8 cellular contexts compared by ENCODE assay signal in genomic region chr18:53698907-53699306, GRCh38.
DNase-seq lines count a peak whose midpoint lies in the region; ATAC-seq and TF ChIP-seq lines count a peak whose summit lies in the region.

No MANE protein-coding gene starts in this region.

- H3K9me2 ChIP-seq in neural cell (ENCODE audit: insufficient read depth, low read length) = no peaks in the 10 kb centered on the region

- H3K4me3 ChIP-seq in neural cell (ENCODE audit: low read length) (no peak overlapping the region), ascending aorta (no peak overlapping the region)

- TF ChIP-seq CTCF in C4-2B (conservative IDR thresholded peaks at IDR 0.05) = peak; percentile 64
- peak; percentile 55 for TF ChIP-seq CTCF in neural cell (IDR thresholded peaks at IDR 0.05; ENCODE audit: poor library complexity, severe bottlenecking)
- peak in 1 of 3 experiments; percentile 17 for TF ChIP-seq CTCF in ascending aorta (IDR thresholded peaks at IDR 0.05)

- no peak for TF ChIP-seq EP300 in neural cell (conservative IDR thresholded peaks at IDR 0.05; ENCODE audit: poor library complexity, severe bottlenecking)

- no peaks in the 10 kb centered on the region for H3K36me3 ChIP-seq in neural cell (ENCODE audit: insufficient read depth, low read length)
- H3K36me3 ChIP-seq in ascending aorta = no peaks in the 10 kb centered on the region

- H3K4me1 ChIP-seq in ascending aorta = no peaks in the 10 kb centered on the region

- no peaks in the 10 kb centered on the region for H3K79me2 ChIP-seq in neural cell (replicated peaks; ENCODE audit: insufficient read depth, low read length)

- TF ChIP-seq RAD21 in neural cell (conservative IDR thresholded peaks at IDR 0.05) = peak; percentile 49

- no peak overlapping the region for H2AFZ ChIP-seq in neural cell (ENCODE audit: low read depth, low read length)

- ATAC-seq in GM21381 (IDR thresholded peaks at IDR 0.05; ENCODE audit: unreplicated experiment) (peak; percentile 54), HG03196 (IDR thresholded peaks at IDR 0.05; ENCODE audit: unreplicated experiment) (no peak), HG02938 (IDR thresholded peaks at IDR 0.05; ENCODE audit: unreplicated experiment) (no peak)

- peak; percentile 55 for DNase-seq in NCI-H510A treated with DMSO at 0.1 percent for 48 hours (lab: John Stamatoyannopoulos, UW)
- DNase-seq in epidermal melanocyte (ENCODE audit: insufficient read length, low spot score) = peak; percentile 45
- DNase-seq in ascending aorta (ENCODE audit: low spot score in 2 of 2) = no peak

- no peaks in the 10 kb centered on the region for H3K9me3 ChIP-seq in neural cell (ENCODE audit: low read length)
- H3K9me3 ChIP-seq in ascending aorta = no peaks in the 10 kb centered on the region

- intact Hi-C loops in ascending aorta (cut with DNase I) = loop anchor here (10.0 kb wide), 1 partner anchor 426 kb away; no protein-coding TSS in a partner anchor

- no peak overlapping the region for H3K4me2 ChIP-seq in neural cell (ENCODE audit: low read length)

- H3K27me3 ChIP-seq in neural cell (ENCODE audit: insufficient read depth, low read depth, low read length) (no peaks in the 10 kb centered on the region), ascending aorta (no peaks in the 10 kb centered on the region)

- H3K27ac ChIP-seq in C4-2B (no peak overlapping the region), neural cell (ENCODE audit: low read length) (no peak overlapping the region), ascending aorta (no peak overlapping the region)

- H4K20me1 ChIP-seq in neural cell (ENCODE audit: insufficient read depth) = no peaks in the 10 kb centered on the region

- H3F3A ChIP-seq in neural cell (ENCODE audit: insufficient read depth, low read length, poor library complexity, severe bottlenecking) = no peaks in the 10 kb centered on the region

- no peak overlapping the region for H3K9ac ChIP-seq in neural cell (ENCODE audit: low read length)

TF ChIP-seq in neural cell, 6 proteins besides CTCF, POLR2A, EP300 and RAD21:
- TF ChIP-seq SMC3 (conservative IDR thresholded peaks at IDR 0.05; ENCODE audit: poor library complexity) (peak; percentile 68), EZH2 (IDR thresholded peaks at IDR 0.05; ENCODE audit: borderline replicate concordance, insufficient read depth, low read length, poor library complexity, severe bottlenecking) (no peak), POLR2AphosphoS5 (IDR thresholded peaks at IDR 0.05) (no peak)
TF ChIP-seq in neural cell: peak in this region for 1.

Comparison
In these comparisons a context has a peak if more than half of its experiments do, and no peak if none do; other contexts are left out.
1. DNase-seq: peak in NCI-H510A treated with DMSO at 0.1 percent for 48 hours (single experiment) and epidermal melanocyte (single experiment); none in ascending aorta (0 of 2).